Comparison of ENCODE assay signal across 8 cellular contexts in genomic region chr3:117019082-117019713, GRCh38.
DNase-seq lines count a peak whose midpoint lies in the region; ATAC-seq, FAIRE-seq and TF ChIP-seq lines count a peak whose summit lies in the region.

No MANE protein-coding gene starts in this region.

- ATAC-seq in GM18907 (IDR thresholded peaks at IDR 0.05; ENCODE audit: unreplicated experiment) = peak; percentile 75
- ATAC-seq in HG03103 (IDR thresholded peaks at IDR 0.05; ENCODE audit: low read depth, unreplicated experiment) = peak; percentile 81
- ATAC-seq in WTC11 = peak; percentile 83
- peak; percentile 56 for ATAC-seq in omental fat pad (ENCODE audit: low FRiP score)

- DNase-seq in Calu3 (peak; percentile 65), NCI-H2171 (lab: John Stamatoyannopoulos, UW) (peak; percentile 19), WTC11 (ENCODE audit: low spot score) (peak; percentile 70), frontal cortex (ENCODE audit: low spot score in 2 of 2) (peak; percentile 18 to 35), omental fat pad (ENCODE audit: low spot score) (no peak), immature natural killer cell (no peak)

- peak; percentile 57 for TF ChIP-seq CTCF in Calu3 (IDR thresholded peaks at IDR 0.05; ENCODE audit: unreplicated experiment)
- TF ChIP-seq CTCF in WTC11 (IDR thresholded peaks at IDR 0.05) = peak; percentile 64
- peak in 2 of 3 donors; percentile 48 to 66 for TF ChIP-seq CTCF in omental fat pad (IDR thresholded peaks at IDR 0.05)

- CTCF ChIA-PET in Calu3 (lab: Charles Lee) = interaction anchor here (0.5 to 1.4 kb wide), 4 partner anchors 30 to 443 kb away, joined by 4 to 7 read pairs (median 6); no protein-coding TSS in a partner anchor
- CTCF ChIA-PET in WTC11 (lab: Charles Lee) = interaction anchor here (0.6 to 7.2 kb wide), 19 partner anchors 9 to 618 kb away, joined by 3 to 73 read pairs (median 3); no protein-coding TSS in a partner anchor

- H3K9me3 Mint-ChIP-seq in Calu3 (ENCODE audit: low read depth, unreplicated experiment) (no peaks in the 10 kb centered on the region), WTC11 (no peaks in the 10 kb centered on the region), immature natural killer cell (peaks cover 0 to 7% (median 4%) of the 10 kb centered on the region in 6 donors)

- H3K4me3 Mint-ChIP-seq in Calu3 (ENCODE audit: low read depth, unreplicated experiment) (no peak overlapping the region), WTC11 (no peak overlapping the region), immature natural killer cell (no peak overlapping the region)

- H3K4me1 Mint-ChIP-seq in Calu3 (ENCODE audit: low read depth, unreplicated experiment) = peaks cover 8% of the 10 kb centered on the region
- peaks cover 23% of the 10 kb centered on the region for H3K4me1 Mint-ChIP-seq in WTC11
- H3K4me1 Mint-ChIP-seq in immature natural killer cell = no peaks in the 10 kb centered on the region

- H3K27ac Mint-ChIP-seq in Calu3 (ENCODE audit: unreplicated experiment) = no peak overlapping the region
- no peak overlapping the region for H3K27ac Mint-ChIP-seq in WTC11
- H3K27ac Mint-ChIP-seq in immature natural killer cell = no peak overlapping the region

- BruUV-seq in Calu3 (replicated peaks; lab: Mats Ljungman, UMichigan) = no TSS peak

- peaks cover 15% of the 10 kb centered on the region for H3K27me3 Mint-ChIP-seq in Calu3 (ENCODE audit: unreplicated experiment)
- no peaks in the 10 kb centered on the region for H3K27me3 Mint-ChIP-seq in WTC11 (ENCODE audit: low read depth)
- H3K27me3 Mint-ChIP-seq in immature natural killer cell (ENCODE audit: low read depth in 3 of 3) = peaks cover 0 to 3% (median 0%) of the 10 kb centered on the region in 3 donors

- intact Hi-C loops in Calu3 (cut with micrococcal nuclease; ENCODE audit: unreplicated experiment) = loop anchor here (1.0 to 10.0 kb wide), 6 partner anchors 157 to 1798 kb away; no protein-coding TSS in a partner anchor

- POLR2A ChIA-PET in WTC11 (lab: Charles Lee) = no interaction called here

- H3K36me3 Mint-ChIP-seq in Calu3 (ENCODE audit: insufficient read depth, unreplicated experiment) (no peaks in the 10 kb centered on the region), WTC11 (no peaks in the 10 kb centered on the region), immature natural killer cell (no peaks in the 10 kb centered on the region)

- FAIRE-seq in frontal cortex (lab: Jason Lieb, UNC) = no peak

TF ChIP-seq in WTC11, 78 proteins besides CTCF, POLR2A, EP300 and RAD21:
- TF ChIP-seq E2F5 (CRISPR knock-in tag; IDR thresholded peaks at IDR 0.05) (no peak), RELA (CRISPR knock-in tag; IDR thresholded peaks at IDR 0.05; ENCODE audit: borderline replicate concordance) (no peak)
- TF ChIP-seq, protein P1, sequence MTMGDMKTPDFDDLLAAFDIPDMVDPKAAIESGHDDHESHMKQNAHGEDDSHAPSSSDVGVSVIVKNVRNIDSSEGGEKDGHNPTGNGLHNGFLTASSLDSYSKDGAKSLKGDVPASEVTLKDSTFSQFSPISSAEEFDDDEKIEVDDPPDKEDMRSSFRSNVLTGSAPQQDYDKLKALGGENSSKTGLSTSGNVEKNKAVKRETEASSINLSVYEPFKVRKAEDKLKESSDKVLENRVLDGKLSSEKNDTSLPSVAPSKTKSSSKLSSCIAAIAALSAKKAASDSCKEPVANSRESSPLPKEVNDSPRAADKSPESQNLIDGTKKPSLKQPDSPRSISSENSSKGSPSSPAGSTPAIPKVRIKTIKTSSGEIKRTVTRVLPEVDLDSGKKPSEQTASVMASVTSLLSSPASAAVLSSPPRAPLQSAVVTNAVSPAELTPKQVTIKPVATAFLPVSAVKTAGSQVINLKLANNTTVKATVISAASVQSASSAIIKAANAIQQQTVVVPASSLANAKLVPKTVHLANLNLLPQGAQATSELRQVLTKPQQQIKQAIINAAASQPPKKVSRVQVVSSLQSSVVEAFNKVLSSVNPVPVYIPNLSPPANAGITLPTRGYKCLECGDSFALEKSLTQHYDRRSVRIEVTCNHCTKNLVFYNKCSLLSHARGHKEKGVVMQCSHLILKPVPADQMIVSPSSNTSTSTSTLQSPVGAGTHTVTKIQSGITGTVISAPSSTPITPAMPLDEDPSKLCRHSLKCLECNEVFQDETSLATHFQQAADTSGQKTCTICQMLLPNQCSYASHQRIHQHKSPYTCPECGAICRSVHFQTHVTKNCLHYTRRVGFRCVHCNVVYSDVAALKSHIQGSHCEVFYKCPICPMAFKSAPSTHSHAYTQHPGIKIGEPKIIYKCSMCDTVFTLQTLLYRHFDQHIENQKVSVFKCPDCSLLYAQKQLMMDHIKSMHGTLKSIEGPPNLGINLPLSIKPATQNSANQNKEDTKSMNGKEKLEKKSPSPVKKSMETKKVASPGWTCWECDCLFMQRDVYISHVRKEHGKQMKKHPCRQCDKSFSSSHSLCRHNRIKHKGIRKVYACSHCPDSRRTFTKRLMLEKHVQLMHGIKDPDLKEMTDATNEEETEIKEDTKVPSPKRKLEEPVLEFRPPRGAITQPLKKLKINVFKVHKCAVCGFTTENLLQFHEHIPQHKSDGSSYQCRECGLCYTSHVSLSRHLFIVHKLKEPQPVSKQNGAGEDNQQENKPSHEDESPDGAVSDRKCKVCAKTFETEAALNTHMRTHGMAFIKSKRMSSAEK (CRISPR knock-in tag; IDR thresholded peaks at IDR 0.05; ENCODE audit: borderline replicate concordance) = no peak

Comparison
In these comparisons a context has a peak if more than half of its experiments do, and no peak if none do; other contexts are left out.
1. DNase-seq: peak in Calu3 (single experiment), NCI-H2171 (single experiment), WTC11 (single experiment) and frontal cortex (2 of 2); none in omental fat pad (single experiment) and immature natural killer cell (0 of 3).
2. Peak in every context shown above with its lines, with median percentiles within 50 percentile points of each other: CTCF ChIP-seq and ATAC-seq.